In the genomic region with DNA sequence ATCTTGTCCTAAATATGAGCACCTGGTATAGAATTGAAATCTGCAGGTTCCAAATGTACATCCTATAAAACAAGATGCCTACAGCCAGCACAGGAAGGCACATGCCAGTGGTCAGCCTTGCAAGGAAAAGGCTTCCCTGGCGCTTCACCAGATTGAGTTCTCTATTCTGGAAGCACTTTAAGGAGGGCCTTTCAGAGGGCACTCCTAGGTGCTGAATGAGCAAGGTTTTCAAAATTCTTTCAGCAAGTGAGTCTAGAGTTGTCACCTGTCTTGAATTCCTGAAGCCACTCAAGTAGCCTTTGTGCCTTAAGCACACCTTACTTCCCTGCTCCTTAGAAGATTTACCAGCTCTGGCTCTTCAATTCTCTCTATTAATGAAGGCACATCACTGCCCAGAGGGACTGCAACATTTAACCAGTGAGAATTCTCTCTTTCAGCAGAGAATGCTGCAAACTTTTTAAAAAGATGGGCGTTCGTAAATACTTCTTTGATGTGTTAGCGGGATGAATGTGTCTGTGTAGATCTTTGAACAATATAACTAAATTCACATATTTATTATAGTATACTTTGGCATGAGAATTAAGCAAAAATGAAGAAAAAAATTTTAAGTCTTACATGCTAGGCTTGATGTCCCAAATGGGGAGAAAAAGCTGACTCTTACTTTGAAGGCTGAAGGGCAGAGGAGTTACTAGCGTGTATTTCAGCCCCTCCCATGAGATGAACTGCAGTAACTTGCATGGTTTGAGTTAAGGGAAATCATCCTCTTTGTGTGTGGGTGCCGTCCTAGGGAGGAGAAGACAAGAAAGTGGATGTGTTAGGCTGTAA, we compare ENCODE assay signal across 8 cellular contexts.
A peak's percentile ranks its signal among the peaks of the same experiment; 100 is the strongest.
DNase-seq lines count a peak whose midpoint lies in the region; ATAC-seq, FAIRE-seq and TF ChIP-seq lines count a peak whose summit lies in the region.

No MANE protein-coding gene starts in this region.

- no peaks in the 10 kb centered on the region for H3K9me3 ChIP-seq in esophagus squamous epithelium
- no peaks in the 10 kb centered on the region for H3K9me3 ChIP-seq in trophoblast cell (ENCODE audit: insufficient read depth, low read depth, low read length)
- no peaks in the 10 kb centered on the region for H3K9me3 ChIP-seq in CD8-positive, alpha-beta memory T cell (ENCODE audit: low read length)
- no peaks in the 10 kb centered on the region for H3K9me3 ChIP-seq in aorta (ENCODE audit: control insufficient read depth, low read length)

- H4K91ac ChIP-seq in trophoblast cell (ENCODE audit: low read depth, low read length): peak overlapping the region; percentile 97

- peak overlapping the region; percentile 95 for H2BK12ac ChIP-seq in trophoblast cell (ENCODE audit: low read length)

- H3K4ac ChIP-seq in trophoblast cell (ENCODE audit: low read depth, low read length): peak overlapping the region; percentile 9

- H3K79me1 ChIP-seq in trophoblast cell (ENCODE audit: low read length): peaks cover 40% of the 10 kb centered on the region

- ATAC-seq in GM18909 (IDR thresholded peaks at IDR 0.05; ENCODE audit: poor library complexity, unreplicated experiment) (peak; percentile 33), aorta (ENCODE audit: low FRiP score) (no peak)

- H3K36me3 Mint-ChIP-seq in CD8-positive, alpha-beta memory T cell: peaks cover 26 to 75% (median 45%) of the 10 kb centered on the region in 3 donors

- no peak for TF ChIP-seq CTCF in esophagus squamous epithelium (IDR thresholded peaks at IDR 0.05)

- H3K27ac Mint-ChIP-seq in CD8-positive, alpha-beta memory T cell: no peak overlapping the region

- H2BK120ac ChIP-seq in trophoblast cell (ENCODE audit: insufficient read depth, low read length, poor library complexity): peak overlapping the region; percentile 76

- FAIRE-seq in RCC 7860 (lab: Jason Lieb, UNC): no peak

- H3K27me3 ChIP-seq in esophagus squamous epithelium: no peaks in the 10 kb centered on the region
- no peaks in the 10 kb centered on the region for H3K27me3 ChIP-seq in trophoblast cell (ENCODE audit: insufficient read depth, low read length)
- no peaks in the 10 kb centered on the region for H3K27me3 ChIP-seq in CD8-positive, alpha-beta memory T cell (ENCODE audit: insufficient read depth, low read length, poor library complexity, severe bottlenecking)
- H3K27me3 ChIP-seq in aorta (ENCODE audit: control insufficient read depth in 1 of 2, insufficient read depth in 2 of 2, low read length in 1 of 2): no peaks in the 10 kb centered on the region

- H3K23ac ChIP-seq in trophoblast cell (ENCODE audit: low read length): no peak overlapping the region

- H3K4me2 ChIP-seq in trophoblast cell (ENCODE audit: low read length): peak overlapping the region; percentile 45

- H3K36me3 ChIP-seq in esophagus squamous epithelium: no peaks in the 10 kb centered on the region
- H3K36me3 ChIP-seq in trophoblast cell (ENCODE audit: control insufficient read depth in 1 of 2, insufficient read depth in 2 of 2, low read length in 2 of 2): no peaks in the 10 kb centered on the region
- no peaks in the 10 kb centered on the region for H3K36me3 ChIP-seq in CD8-positive, alpha-beta memory T cell (ENCODE audit: insufficient read depth, low read length)
- no peaks in the 10 kb centered on the region for H3K36me3 ChIP-seq in aorta (ENCODE audit: control insufficient read depth in 1 of 2, insufficient read depth in 2 of 2, low read length in 1 of 2)

- peak overlapping the region; percentile 92 for H2BK5ac ChIP-seq in trophoblast cell (ENCODE audit: low read depth, low read length, poor library complexity)

- H3K18ac ChIP-seq in trophoblast cell (ENCODE audit: low read length): peak overlapping the region; percentile 5

- H3K4me3 ChIP-seq in esophagus squamous epithelium (no peak overlapping the region), trophoblast cell (ENCODE audit: low read depth, low read length) (no peak overlapping the region), aorta (ENCODE audit: low read length in 2 of 2) (no peak overlapping the region)
- H3K4me3 ChIP-seq in CD8-positive, alpha-beta memory T cell (ENCODE audit: low read length): no peak overlapping the region

- no peak overlapping the region for H3K9ac ChIP-seq in trophoblast cell (ENCODE audit: low read length)

- no peak overlapping the region for H3K4me3 Mint-ChIP-seq in CD8-positive, alpha-beta memory T cell

- H2AFZ ChIP-seq in trophoblast cell (ENCODE audit: insufficient read depth, low read length, poor library complexity): no peak overlapping the region

- H3K4me1 Mint-ChIP-seq in CD8-positive, alpha-beta memory T cell: peaks cover 13 to 32% (median 16%) of the 10 kb centered on the region in 3 donors

- peak overlapping the region; percentile 17 for H4K8ac ChIP-seq in trophoblast cell (ENCODE audit: low read depth, low read length)

- POLR2A ChIA-PET in CD8-positive, alpha-beta memory T cell (lab: Charles Lee): no interaction called here

- no peaks in the 10 kb centered on the region for H3K9me3 Mint-ChIP-seq in CD8-positive, alpha-beta memory T cell

- CTCF ChIA-PET in CD8-positive, alpha-beta memory T cell (lab: Charles Lee): no interaction called here

- TF ChIP-seq POLR2A in esophagus squamous epithelium (IDR thresholded peaks at IDR 0.05): no peak

- H4K12ac ChIP-seq in trophoblast cell (ENCODE audit: low read depth, low read length): no peak overlapping the region

- intact Hi-C loops in esophagus squamous epithelium (cut with DNase I) (no loop called here), aorta (cut with DNase I) (no loop called here)

- peaks cover 26 to 53% (median 27%) of the 10 kb centered on the region in 3 donors for H3K4me1 ChIP-seq in esophagus squamous epithelium
- peaks cover 14 to 31% of the 10 kb centered on the region in 2 experiments for H3K4me1 ChIP-seq in trophoblast cell (ENCODE audit: control insufficient read depth in 1 of 2, insufficient read depth in 2 of 2, low read length in 2 of 2)
- H3K4me1 ChIP-seq in CD8-positive, alpha-beta memory T cell (ENCODE audit: insufficient read depth, low read length): no peaks in the 10 kb centered on the region
- H3K4me1 ChIP-seq in aorta (ENCODE audit: control insufficient read depth in 1 of 2, insufficient read depth in 2 of 2, low read length in 2 of 2): peaks cover 0 to 5% of the 10 kb centered on the region in 2 donors

- H3K27ac ChIP-seq in esophagus squamous epithelium (peak overlapping the region; percentile 81 to 85 (median 82)), trophoblast cell (ENCODE audit: low read depth, low read length) (peak overlapping the region; percentile 93), aorta (ENCODE audit: low read depth in 1 of 2, low read length in 2 of 2) (peak overlapping the region in 1 of 2 donors; percentile 78)
- H3K27ac ChIP-seq in CD8-positive, alpha-beta memory T cell (ENCODE audit: low read depth, low read length): no peak overlapping the region

- peak overlapping the region; percentile 64 for H2AK5ac ChIP-seq in trophoblast cell (ENCODE audit: low read length)

- WGBS in esophagus squamous epithelium, 2 donors: 68 to 71% methylated on average over 6 of the region's 6 CpGs
- WGBS in trophoblast cell (ENCODE audit: extremely low coverage, insufficient coverage, insufficient read length): no CpG with 5 or more reads among the region's 6 CpGs
- WGBS in aorta, 2 donors: 63 to 70% methylated on average over 6 of the region's 6 CpGs

- peak overlapping the region; percentile 20 for H3K14ac ChIP-seq in trophoblast cell (ENCODE audit: low read length)

- peaks cover 5% of the 10 kb centered on the region for H3K79me2 ChIP-seq in trophoblast cell (ENCODE audit: control insufficient read depth, insufficient read depth, low read length, poor library complexity)

- DNase-seq in RCC 7860 (ENCODE audit: low spot score) (peak; percentile 11), esophagus squamous epithelium (lab: John Stamatoyannopoulos, UW) (no peak), trophoblast cell (peak in 1 of 2 donors; percentile 51), aorta (no peak), NCI-H146 treated with DMSO at 0.1 percent for 48 hours (lab: John Stamatoyannopoulos, UW; ENCODE audit: unreplicated experiment) (no peak), germinal center (ENCODE audit: low spot score) (no peak)
- no peak for DNase-seq in CD8-positive, alpha-beta memory T cell

- H3K27me3 Mint-ChIP-seq in CD8-positive, alpha-beta memory T cell: no peaks in the 10 kb centered on the region
